27 cellular contexts compared by ENCODE assay signal in the genomic region with DNA sequence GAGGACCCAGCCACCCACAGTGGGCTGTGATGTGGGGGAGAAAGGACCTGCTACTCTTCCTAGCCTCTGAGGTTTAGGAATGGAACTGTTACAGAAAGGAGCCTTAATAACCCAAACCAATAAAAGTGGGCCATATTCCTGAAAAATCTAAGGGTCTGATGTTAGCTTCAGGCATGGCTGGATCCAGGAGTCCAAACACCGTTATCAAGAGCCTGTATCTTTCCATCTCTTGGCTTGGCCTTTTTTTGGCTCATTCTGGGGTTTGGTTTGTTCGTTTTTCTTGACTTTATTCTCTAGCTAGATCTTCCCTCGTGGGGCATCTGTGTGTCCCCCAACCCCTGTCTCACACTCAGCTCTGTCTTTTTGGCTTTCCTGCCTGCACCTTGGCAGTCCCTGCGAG. TPM values are rescaled to one million over a fixed set of nuclear protein-coding genes. Genes with fewer than 3 reads are reported as not detected.
"Had no signal": no experiment of that assay in that cellular context is flagged by ENCODE, and none has a peak within 500 bp of the region (broad histone marks: within the 10 kb centered on the region; RNA-seq: fewer than 3 reads in every experiment).

No MANE protein-coding gene starts in this region.

- H3K36me3 ChIP-seq: neutrophil, ovary, spleen, suprapubic skin, tibial artery, transverse colon, upper lobe of right lung, uterus had no signal

- H3K4me1 ChIP-seq: parathyroid adenoma, psoas muscle, suprapubic skin, testis, tibial artery, transverse colon, upper lobe of right lung, uterus had no signal

- DNase-seq: naive thymus-derived CD8-positive, alpha-beta T cell; nephron progenitor cell; nucleus accumbens; ovary; psoas muscle; right cardiac atrium; spleen; stimulated activated CD4-positive, alpha-beta T cell treated with anti-CD3 and anti-CD28 coated beads, Interleukin-12 subunit alpha, Interleukin-12 subunit beta, amount 100 ng/mL, for 4 hours; stimulated activated CD4-positive, alpha-beta T cell treated with anti-CD3 and anti-CD28 coated beads, Interleukin-1b, Interleukin-23, amount 100 ng/mL, for 48 hours; stimulated activated CD4-positive, alpha-beta T cell treated with anti-CD3 and anti-CD28 coated beads, Interleukin-4, amount 100 ng/mL, for 1 hour; stimulated activated CD4-positive, alpha-beta T cell treated with anti-CD3 and anti-CD28 coated beads, Interleukin-4, amount 100 ng/mL, for 4 hours; stimulated activated CD8-positive, alpha-beta memory T cell treated with anti-CD3 and anti-CD28 coated beads, Interleukin-4, amount 100 ng/mL, for 48 hours; stimulated activated naive CD4-positive, alpha-beta T cell; stimulated activated naive CD8-positive, alpha-beta T cell treated with anti-CD3 and anti-CD28 coated beads, Interleukin-15, amount 100 ng/mL, for 72 hours; stimulated activated naive CD8-positive, alpha-beta T cell treated with anti-CD3 and anti-CD28 coated beads, Interleukin-15, Interleukin-2, amounts not matched to agents 100 U/mL and 50 U/mL, for 24 hours; substantia nigra; testis; tibial artery; transverse colon; upper lobe of right lung; uterus had no signal

- H3K4me2 ChIP-seq: smooth muscle cell had no signal

- H3K4me3 ChIP-seq: ovary, psoas muscle, skin epidermis, smooth muscle cell, spleen, suprapubic skin, testis, tibial artery, transverse colon, upper lobe of right lung, uterus had no signal

- H3K9me3 ChIP-seq: neutrophil, ovary, psoas muscle, suprapubic skin, testis, tibial artery, transverse colon, upper lobe of right lung, uterus had no signal

- H2AFZ ChIP-seq: parathyroid adenoma had no signal

- H3K27ac ChIP-seq: neutrophil, ovary, parathyroid adenoma, psoas muscle, skin epidermis, spleen, suprapubic skin, testis, tibial artery, transverse colon, upper lobe of right lung, uterus had no signal

- H3K27me3 ChIP-seq: neutrophil, ovary, spleen, testis, transverse colon, uterus had no signal

- H3K79me2 ChIP-seq: parathyroid adenoma had no signal

RNA-seq across cellular contexts. Expression of gene CDH4, which starts 38.7 kb away (rescaled TPM):
- total RNA-seq: natural killer cell treated with Interleukin-12 subunit alpha and Interleukin-12 subunit beta and Interleukin-15 and Interleukin-18, amount 100 ng/mL, for 72 hours; transverse colon had no signal
